Comparison of ENCODE assay signal across 9 cellular contexts in the genomic region with DNA sequence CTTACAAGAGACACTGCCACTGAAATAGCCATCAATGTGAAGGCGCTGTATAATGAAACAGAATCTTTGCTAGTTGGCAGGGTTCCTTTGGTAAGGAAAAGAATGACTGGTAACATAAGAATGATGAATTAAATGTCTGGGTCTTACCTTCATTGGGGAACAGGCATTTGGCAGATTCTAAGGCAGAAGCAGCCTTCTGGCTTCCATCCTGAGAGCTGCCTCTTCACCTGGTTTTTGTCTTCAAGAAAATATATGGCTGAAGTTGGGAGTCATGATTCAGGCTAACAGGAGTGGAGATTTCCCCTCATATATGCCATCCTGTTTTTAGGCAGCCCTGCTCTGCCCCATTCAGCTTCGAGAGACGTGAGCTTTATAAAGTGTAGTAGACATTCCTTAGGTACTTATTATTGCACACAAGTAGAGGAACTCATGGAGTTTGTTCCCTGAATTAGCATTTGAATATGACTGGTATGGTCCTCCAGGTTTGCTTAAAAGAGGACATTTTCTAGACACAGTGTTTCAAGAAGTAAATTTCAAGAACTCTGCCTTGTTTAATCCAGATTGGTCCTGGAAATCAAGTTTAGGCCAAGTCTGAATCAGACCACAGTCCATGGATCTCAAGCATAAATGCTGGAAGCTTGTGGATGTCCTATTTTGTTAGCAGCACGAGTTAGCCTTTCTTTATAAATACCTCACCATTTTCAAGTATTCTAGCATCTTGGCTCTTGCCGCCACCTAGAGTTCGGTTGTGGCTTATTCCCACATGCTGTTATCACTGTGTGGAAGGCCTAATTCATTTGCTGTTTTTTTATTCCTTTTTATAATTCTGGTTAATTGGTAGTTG. TPM values are rescaled to one million over a fixed set of nuclear protein-coding genes. Genes with fewer than 3 reads are reported as not detected.
A peak's percentile ranks its signal among the peaks of the same experiment; 100 is the strongest.
DNase-seq lines count a peak whose midpoint lies in the region; ATAC-seq, FAIRE-seq and TF ChIP-seq lines count a peak whose summit lies in the region.
"Had no signal": no experiment of that assay in that cellular context is flagged by ENCODE, and none has a peak within 500 bp of the region (broad histone marks: within the 10 kb centered on the region; RNA-seq: fewer than 3 reads in every experiment).

No MANE protein-coding gene starts in this region.

- TF ChIP-seq CTCF in CD14-positive monocyte (IDR thresholded peaks at IDR 0.05) (peak; percentile 18), GM13977 (IDR thresholded peaks at IDR 0.05; ENCODE audit: extremely low read depth, insufficient read depth, missing control alignments) (peak; percentile 66), colonic mucosa (IDR thresholded peaks at IDR 0.05) (no peak), nephron progenitor cell (IDR thresholded peaks at IDR 0.05) (peak; percentile 45), natural killer cell (IDR thresholded peaks at IDR 0.05) (no peak)

- H3K9me3 Mint-ChIP-seq in CD14-positive monocyte, result peaks cover 0 to 2% (median 0%) of the 10 kb centered on the region in 7 donors
- no peaks in the 10 kb centered on the region for H3K9me3 Mint-ChIP-seq in nephron progenitor cell
- H3K9me3 Mint-ChIP-seq in natural killer cell, result no peaks in the 10 kb centered on the region

- no peaks in the 10 kb centered on the region for H3K27me3 Mint-ChIP-seq in CD14-positive monocyte (ENCODE audit: low read depth in 3 of 3)
- H3K27me3 Mint-ChIP-seq in nephron progenitor cell (ENCODE audit: low read depth, poor library complexity), result no peaks in the 10 kb centered on the region
- H3K27me3 Mint-ChIP-seq in natural killer cell (ENCODE audit: low read depth in 2 of 2), result peaks cover 0 to 2% of the 10 kb centered on the region in 2 donors

- H3K4me1 Mint-ChIP-seq in CD14-positive monocyte (no peaks in the 10 kb centered on the region), nephron progenitor cell (peaks cover 4% of the 10 kb centered on the region), natural killer cell (no peaks in the 10 kb centered on the region)

- ATAC-seq in natural killer cell, result no peak

- in situ Hi-C loops in GM13977 (cut with MboI; ENCODE audit: low pct_unique_long_range_greater_than_20kb, low sequenced_read_pairs, unreplicated experiment), result no loop called here

- no peak overlapping the region for H3K9ac ChIP-seq in colonic mucosa (ENCODE audit: low read depth in 2 of 2, low read length in 2 of 2)

- H3K27ac Mint-ChIP-seq in CD14-positive monocyte (no peak overlapping the region), nephron progenitor cell (no peak overlapping the region), natural killer cell (no peak overlapping the region)

- H3K4me3 ChIP-seq in colonic mucosa, result no peak overlapping the region
- H3K4me3 ChIP-seq: Peyer's patch had no signal

- no peaks in the 10 kb centered on the region for H3K4me1 ChIP-seq in colonic mucosa
- H3K4me1 ChIP-seq: Peyer's patch had no signal

- H3K36me3 ChIP-seq in colonic mucosa, result no peaks in the 10 kb centered on the region

- H3K27me3 ChIP-seq in colonic mucosa, result no peaks in the 10 kb centered on the region
- H3K27me3 ChIP-seq: Peyer's patch had no signal

- no peak for FAIRE-seq in RCC 7860 (lab: Jason Lieb, UNC)

- H3K36me3 Mint-ChIP-seq in CD14-positive monocyte, result peaks cover 8 to 12% of the 10 kb centered on the region in 2 donors
- H3K36me3 Mint-ChIP-seq in nephron progenitor cell (ENCODE audit: low read depth), result peaks cover 26% of the 10 kb centered on the region
- no peaks in the 10 kb centered on the region for H3K36me3 Mint-ChIP-seq in natural killer cell

- no peak overlapping the region for H3K27ac ChIP-seq in colonic mucosa
- H3K27ac ChIP-seq: Peyer's patch had no signal

- intact Hi-C loops in CD14-positive monocyte (cut with micrococcal nuclease) (no loop called here), colonic mucosa (cut with DNase I) (no loop called here), natural killer cell (cut with micrococcal nuclease) (no loop called here)

- H3K4me3 Mint-ChIP-seq in CD14-positive monocyte (no peak overlapping the region), nephron progenitor cell (no peak overlapping the region), natural killer cell (no peak overlapping the region)

- H3K9me3 ChIP-seq in colonic mucosa, result no peaks in the 10 kb centered on the region
- H3K9me3 ChIP-seq: Peyer's patch had no signal

- DNase-seq in CD14-positive monocyte (ENCODE audit: low spot score) (no peak), GM13977 (ENCODE audit: low spot score) (peak; percentile 8), OCI-M1 (lab: John Stamatoyannopoulos, UW) (peak; percentile 79), colonic mucosa (peak; percentile 21), nephron progenitor cell (peak; percentile 14), NCI-H2029 treated with DMSO at 0.1 percent for 48 hours (lab: John Stamatoyannopoulos, UW) (no peak), RCC 7860 (ENCODE audit: low spot score) (no peak), natural killer cell (no peak)

RNA-seq across cellular contexts. Expression of gene AKAP11, which starts 56.2 kb away (rescaled TPM):
- 1 to 10 TPM; 1.2 to 1.7 TPM for polyA plus RNA-seq in CD14-positive monocyte
- total RNA-seq in colonic mucosa (10 to 100 TPM; 19.9 to 27.6 TPM), natural killer cell (10 to 100 TPM; 23.6 to 31.9 (median 26.8) TPM)

Comparison
In these comparisons a context has a peak if more than half of its experiments do, and no peak if none do; other contexts are left out.
1. DNase-seq: peak in GM13977 (single experiment), OCI-M1 (single experiment), colonic mucosa (single experiment) and nephron progenitor cell (single experiment); none in CD14-positive monocyte (single experiment), NCI-H2029 treated with DMSO at 0.1 percent for 48 hours (single experiment), RCC 7860 (single experiment) and natural killer cell (single experiment).
2. CTCF ChIP-seq: peak in CD14-positive monocyte (single experiment), GM13977 (single experiment) and nephron progenitor cell (single experiment); none in colonic mucosa (single experiment) and natural killer cell (single experiment).